1 cellular context compared by ENCODE assay signal in the genomic region with DNA sequence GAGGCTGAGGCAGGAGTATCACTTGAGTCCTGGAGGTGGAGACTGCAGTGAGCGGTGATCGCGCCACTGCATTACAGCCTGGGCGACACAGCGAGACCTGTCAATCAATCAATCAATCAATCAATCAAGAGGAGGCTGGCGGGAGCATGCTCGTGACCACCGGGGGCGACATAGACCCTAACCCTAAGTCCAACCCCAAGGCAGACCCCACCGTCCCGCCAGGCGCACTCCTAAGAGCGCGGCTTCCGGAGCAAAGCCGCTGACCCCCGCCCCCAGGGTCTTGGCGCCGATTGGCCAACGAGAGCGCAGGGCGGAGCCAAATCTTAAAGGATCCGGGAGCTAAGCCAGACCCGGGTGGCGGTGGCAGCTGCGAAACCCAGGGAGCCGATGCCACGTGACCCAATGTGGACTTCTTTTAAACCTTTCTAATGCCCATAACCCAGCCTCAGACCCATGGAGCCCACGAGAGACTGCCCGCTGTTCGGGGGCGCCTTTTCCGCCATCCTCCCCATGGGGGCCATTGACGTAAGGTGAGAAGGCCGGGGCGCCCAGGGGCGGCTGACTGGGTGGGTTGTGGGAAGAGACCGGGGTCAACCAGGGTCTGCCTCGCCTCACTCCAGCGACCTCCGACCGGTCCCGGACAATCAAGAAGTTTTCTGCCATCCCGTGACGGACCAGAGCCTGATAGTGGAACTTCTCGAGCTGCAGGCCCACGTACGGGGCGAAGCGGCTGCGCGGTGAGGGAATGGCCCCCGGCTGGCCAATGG.
TF ChIP-seq lines count a peak whose summit lies in the region.

A gene with protein sequence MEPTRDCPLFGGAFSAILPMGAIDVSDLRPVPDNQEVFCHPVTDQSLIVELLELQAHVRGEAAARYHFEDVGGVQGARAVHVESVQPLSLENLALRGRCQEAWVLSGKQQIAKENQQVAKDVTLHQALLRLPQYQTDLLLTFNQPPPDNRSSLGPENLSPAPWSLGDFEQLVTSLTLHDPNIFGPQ (plus strand): TSS at position 335 of the 767 bp plus-strand sequence. CDS start 119 bp downstream, at position 454.

TF ChIP-seq in HEK293, 187 proteins besides CTCF, POLR2A, EP300 and RAD21 (continued from another document and continues in another):
- TF ChIP-seq, protein P1, sequence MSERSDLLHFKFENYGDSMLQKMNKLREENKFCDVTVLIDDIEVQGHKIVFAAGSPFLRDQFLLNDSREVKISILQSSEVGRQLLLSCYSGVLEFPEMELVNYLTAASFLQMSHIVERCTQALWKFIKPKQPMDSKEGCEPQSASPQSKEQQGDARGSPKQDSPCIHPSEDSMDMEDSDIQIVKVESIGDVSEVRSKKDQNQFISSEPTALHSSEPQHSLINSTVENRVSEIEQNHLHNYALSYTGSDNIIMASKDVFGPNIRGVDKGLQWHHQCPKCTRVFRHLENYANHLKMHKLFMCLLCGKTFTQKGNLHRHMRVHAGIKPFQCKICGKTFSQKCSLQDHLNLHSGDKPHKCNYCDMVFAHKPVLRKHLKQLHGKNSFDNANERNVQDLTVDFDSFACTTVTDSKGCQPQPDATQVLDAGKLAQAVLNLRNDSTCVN (tag by site-specific recombination; optimal IDR thresholded peaks at IDR 0.05): peak; percentile 49
- TF ChIP-seq KLF7 (tag by site-specific recombination; IDR thresholded peaks at IDR 0.05; ENCODE audit: borderline replicate concordance): peak; percentile 31; the same call in 1 of the 2 replicates
- no peak for TF ChIP-seq ZSCAN23 (tag by site-specific recombination; IDR thresholded peaks at IDR 0.05)
- TF ChIP-seq SP3 (tag by site-specific recombination; IDR thresholded peaks at IDR 0.05): peak; percentile 80
- TF ChIP-seq, protein P2, sequence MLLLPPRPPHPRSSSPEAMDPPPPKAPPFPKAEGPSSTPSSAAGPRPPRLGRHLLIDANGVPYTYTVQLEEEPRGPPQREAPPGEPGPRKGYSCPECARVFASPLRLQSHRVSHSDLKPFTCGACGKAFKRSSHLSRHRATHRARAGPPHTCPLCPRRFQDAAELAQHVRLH (tag by site-specific recombination; IDR thresholded peaks at IDR 0.05): no peak
- TF ChIP-seq, protein P3, sequence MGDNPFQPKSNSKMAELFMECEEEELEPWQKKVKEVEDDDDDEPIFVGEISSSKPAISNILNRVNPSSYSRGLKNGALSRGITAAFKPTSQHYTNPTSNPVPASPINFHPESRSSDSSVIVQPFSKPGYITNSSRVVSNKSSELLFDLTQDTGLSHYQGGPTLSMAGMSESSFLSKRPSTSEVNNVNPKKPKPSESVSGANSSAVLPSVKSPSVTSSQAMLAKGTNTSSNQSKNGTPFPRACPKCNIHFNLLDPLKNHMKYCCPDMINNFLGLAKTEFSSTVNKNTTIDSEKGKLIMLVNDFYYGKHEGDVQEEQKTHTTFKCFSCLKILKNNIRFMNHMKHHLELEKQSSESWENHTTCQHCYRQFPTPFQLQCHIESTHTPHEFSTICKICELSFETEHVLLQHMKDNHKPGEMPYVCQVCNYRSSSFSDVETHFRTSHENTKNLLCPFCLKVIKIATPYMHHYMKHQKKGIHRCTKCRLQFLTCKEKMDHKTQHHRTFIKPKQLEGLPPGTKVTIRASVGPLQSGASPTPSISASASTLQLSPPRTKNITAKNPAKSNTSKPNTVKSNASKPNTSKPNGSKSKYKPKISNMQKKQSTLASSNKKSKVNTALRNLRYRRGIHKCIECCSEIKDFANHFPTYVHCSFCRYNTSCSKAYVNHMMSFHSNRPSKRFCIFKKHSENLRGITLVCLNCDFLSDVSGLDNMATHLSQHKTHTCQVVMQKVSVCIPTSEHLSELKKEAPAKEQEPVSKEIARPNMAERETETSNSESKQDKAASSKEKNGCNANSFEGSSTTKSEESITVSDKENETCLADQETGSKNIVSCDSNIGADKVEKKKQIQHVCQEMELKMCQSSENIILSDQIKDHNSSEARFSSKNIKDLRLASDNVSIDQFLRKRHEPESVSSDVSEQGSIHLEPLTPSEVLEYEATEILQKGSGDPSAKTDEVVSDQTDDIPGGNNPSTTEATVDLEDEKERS (tag by site-specific recombination; IDR thresholded peaks at IDR 0.05): no peak
- TF ChIP-seq ZNF555 (tag by site-specific recombination; conservative IDR thresholded peaks at IDR 0.05): no peak
- peak; percentile 81 for TF ChIP-seq SP7 (tag by site-specific recombination; IDR thresholded peaks at IDR 0.05)
- no peak for TF ChIP-seq SCRT2 (tag by site-specific recombination; IDR thresholded peaks at IDR 0.05)
- no peak for TF ChIP-seq IKZF3 (tag by site-specific recombination; IDR thresholded peaks at IDR 0.05)
- peak; percentile 37; the same call in 1 of the 2 replicates for TF ChIP-seq ZNF2 (tag by site-specific recombination; IDR thresholded peaks at IDR 0.05)
- TF ChIP-seq, protein P4, sequence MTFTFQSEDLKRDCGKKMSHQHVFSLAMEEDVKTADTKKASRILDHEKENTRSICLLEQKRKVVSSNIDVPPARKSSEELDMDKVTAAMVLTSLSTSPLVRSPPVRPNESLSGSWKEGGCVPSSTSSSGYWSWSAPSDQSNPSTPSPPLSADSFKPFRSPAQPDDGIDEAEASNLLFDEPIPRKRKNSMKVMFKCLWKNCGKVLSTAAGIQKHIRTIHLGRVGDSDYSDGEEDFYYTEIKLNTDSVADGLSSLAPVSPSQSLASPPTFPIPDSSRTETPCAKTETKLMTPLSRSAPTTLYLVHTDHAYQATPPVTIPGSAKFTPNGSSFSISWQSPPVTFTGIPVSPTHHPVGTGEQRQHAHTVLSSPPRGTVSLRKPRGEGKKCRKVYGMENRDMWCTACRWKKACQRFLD (tag by site-specific recombination; IDR thresholded peaks at IDR 0.05): no peak
- TF ChIP-seq EGR2 (tag by site-specific recombination; IDR thresholded peaks at IDR 0.05; ENCODE audit: low read depth): peak; percentile 61
- TF ChIP-seq, protein P5, sequence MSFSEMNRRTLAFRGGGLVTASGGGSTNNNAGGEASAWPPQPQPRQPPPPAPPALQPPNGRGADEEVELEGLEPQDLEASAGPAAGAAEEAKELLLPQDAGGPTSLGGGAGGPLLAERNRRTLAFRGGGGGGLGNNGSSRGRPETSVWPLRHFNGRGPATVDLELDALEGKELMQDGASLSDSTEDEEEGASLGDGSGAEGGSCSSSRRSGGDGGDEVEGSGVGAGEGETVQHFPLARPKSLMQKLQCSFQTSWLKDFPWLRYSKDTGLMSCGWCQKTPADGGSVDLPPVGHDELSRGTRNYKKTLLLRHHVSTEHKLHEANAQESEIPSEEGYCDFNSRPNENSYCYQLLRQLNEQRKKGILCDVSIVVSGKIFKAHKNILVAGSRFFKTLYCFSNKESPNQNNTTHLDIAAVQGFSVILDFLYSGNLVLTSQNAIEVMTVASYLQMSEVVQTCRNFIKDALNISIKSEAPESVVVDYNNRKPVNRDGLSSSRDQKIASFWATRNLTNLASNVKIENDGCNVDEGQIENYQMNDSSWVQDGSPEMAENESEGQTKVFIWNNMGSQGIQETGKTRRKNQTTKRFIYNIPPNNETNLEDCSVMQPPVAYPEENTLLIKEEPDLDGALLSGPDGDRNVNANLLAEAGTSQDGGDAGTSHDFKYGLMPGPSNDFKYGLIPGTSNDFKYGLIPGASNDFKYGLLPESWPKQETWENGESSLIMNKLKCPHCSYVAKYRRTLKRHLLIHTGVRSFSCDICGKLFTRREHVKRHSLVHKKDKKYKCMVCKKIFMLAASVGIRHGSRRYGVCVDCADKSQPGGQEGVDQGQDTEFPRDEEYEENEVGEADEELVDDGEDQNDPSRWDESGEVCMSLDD (tag by site-specific recombination; IDR thresholded peaks at IDR 0.05): peak; percentile 31; the same call in 1 of the 2 replicates
- peak; percentile 34; the same call in 1 of the 2 replicates for TF ChIP-seq ZBTB8A (tag by site-specific recombination; IDR thresholded peaks at IDR 0.05)
- no peak for TF ChIP-seq ZNF404 (tag by site-specific recombination; IDR thresholded peaks at IDR 0.05)
- TF ChIP-seq, protein P6, sequence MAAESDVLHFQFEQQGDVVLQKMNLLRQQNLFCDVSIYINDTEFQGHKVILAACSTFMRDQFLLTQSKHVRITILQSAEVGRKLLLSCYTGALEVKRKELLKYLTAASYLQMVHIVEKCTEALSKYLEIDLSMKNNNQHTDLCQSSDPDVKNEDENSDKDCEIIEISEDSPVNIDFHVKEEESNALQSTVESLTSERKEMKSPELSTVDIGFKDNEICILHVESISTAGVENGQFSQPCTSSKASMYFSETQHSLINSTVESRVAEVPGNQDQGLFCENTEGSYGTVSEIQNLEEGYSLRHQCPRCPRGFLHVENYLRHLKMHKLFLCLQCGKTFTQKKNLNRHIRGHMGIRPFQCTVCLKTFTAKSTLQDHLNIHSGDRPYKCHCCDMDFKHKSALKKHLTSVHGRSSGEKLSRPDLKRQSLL (tag by site-specific recombination; IDR thresholded peaks at IDR 0.05): peak; percentile 86
- no peak for TF ChIP-seq ZNF544 (tag by site-specific recombination; IDR thresholded peaks at IDR 0.05)
- TF ChIP-seq, protein P7, sequence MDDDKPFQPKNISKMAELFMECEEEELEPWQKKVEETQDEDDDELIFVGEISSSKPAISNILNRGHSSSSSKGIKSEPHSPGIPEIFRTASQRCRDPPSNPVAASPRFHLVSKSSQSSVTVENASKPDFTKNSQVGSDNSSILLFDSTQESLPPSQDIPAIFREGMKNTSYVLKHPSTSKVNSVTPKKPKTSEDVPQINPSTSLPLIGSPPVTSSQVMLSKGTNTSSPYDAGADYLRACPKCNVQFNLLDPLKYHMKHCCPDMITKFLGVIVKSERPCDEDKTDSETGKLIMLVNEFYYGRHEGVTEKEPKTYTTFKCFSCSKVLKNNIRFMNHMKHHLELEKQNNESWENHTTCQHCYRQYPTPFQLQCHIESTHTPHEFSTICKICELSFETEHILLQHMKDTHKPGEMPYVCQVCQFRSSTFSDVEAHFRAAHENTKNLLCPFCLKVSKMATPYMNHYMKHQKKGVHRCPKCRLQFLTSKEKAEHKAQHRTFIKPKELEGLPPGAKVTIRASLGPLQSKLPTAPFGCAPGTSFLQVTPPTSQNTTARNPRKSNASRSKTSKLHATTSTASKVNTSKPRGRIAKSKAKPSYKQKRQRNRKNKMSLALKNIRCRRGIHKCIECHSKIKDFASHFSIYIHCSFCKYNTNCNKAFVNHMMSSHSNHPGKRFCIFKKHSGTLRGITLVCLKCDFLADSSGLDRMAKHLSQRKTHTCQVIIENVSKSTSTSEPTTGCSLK (tag by site-specific recombination; IDR thresholded peaks at IDR 0.05): no peak
- no peak for TF ChIP-seq ZNF830 (tag by site-specific recombination; IDR thresholded peaks at IDR 0.05; ENCODE audit: low read depth)
- peak; percentile 64 for TF ChIP-seq ZXDB (tag by site-specific recombination; IDR thresholded peaks at IDR 0.05)
- TF ChIP-seq HOXC10 (CRISPR knock-in tag; IDR thresholded peaks at IDR 0.05): no peak
- TF ChIP-seq ZNF747 (tag by site-specific recombination; IDR thresholded peaks at IDR 0.05): no peak
- TF ChIP-seq ZNF777 (tag by site-specific recombination; IDR thresholded peaks at IDR 0.05; ENCODE audit: borderline replicate concordance): no peak
- TF ChIP-seq ZBTB17 (tag by site-specific recombination; IDR thresholded peaks at IDR 0.05): peak; percentile 91
- peak; percentile 45 for TF ChIP-seq KLF8 (tag by site-specific recombination; IDR thresholded peaks at IDR 0.05)
- TF ChIP-seq, protein P8, sequence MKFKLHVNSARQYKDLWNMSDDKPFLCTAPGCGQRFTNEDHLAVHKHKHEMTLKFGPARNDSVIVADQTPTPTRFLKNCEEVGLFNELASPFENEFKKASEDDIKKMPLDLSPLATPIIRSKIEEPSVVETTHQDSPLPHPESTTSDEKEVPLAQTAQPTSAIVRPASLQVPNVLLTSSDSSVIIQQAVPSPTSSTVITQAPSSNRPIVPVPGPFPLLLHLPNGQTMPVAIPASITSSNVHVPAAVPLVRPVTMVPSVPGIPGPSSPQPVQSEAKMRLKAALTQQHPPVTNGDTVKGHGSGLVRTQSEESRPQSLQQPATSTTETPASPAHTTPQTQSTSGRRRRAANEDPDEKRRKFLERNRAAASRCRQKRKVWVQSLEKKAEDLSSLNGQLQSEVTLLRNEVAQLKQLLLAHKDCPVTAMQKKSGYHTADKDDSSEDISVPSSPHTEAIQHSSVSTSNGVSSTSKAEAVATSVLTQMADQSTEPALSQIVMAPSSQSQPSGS (tag by site-specific recombination; IDR thresholded peaks at IDR 0.05; ENCODE audit: low read depth): no peak
- TF ChIP-seq KLF1 (tag by site-specific recombination; IDR thresholded peaks at IDR 0.05): peak; percentile 70; the same call in 1 of the 2 replicates
- peak; percentile 43; the same call in 1 of the 2 replicates for TF ChIP-seq WT1 (tag by site-specific recombination; IDR thresholded peaks at IDR 0.05)
- peak; percentile 61; the same call in 1 of the 2 replicates for TF ChIP-seq ZNF24 (tag by site-specific recombination; IDR thresholded peaks at IDR 0.05)
- no peak for TF ChIP-seq ZNF248 (tag by site-specific recombination; IDR thresholded peaks at IDR 0.05)
- TF ChIP-seq, protein P9, sequence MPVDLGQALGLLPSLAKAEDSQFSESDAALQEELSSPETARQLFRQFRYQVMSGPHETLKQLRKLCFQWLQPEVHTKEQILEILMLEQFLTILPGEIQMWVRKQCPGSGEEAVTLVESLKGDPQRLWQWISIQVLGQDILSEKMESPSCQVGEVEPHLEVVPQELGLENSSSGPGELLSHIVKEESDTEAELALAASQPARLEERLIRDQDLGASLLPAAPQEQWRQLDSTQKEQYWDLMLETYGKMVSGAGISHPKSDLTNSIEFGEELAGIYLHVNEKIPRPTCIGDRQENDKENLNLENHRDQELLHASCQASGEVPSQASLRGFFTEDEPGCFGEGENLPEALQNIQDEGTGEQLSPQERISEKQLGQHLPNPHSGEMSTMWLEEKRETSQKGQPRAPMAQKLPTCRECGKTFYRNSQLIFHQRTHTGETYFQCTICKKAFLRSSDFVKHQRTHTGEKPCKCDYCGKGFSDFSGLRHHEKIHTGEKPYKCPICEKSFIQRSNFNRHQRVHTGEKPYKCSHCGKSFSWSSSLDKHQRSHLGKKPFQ (tag by site-specific recombination; IDR thresholded peaks at IDR 0.05): no peak
- TF ChIP-seq, protein P10, sequence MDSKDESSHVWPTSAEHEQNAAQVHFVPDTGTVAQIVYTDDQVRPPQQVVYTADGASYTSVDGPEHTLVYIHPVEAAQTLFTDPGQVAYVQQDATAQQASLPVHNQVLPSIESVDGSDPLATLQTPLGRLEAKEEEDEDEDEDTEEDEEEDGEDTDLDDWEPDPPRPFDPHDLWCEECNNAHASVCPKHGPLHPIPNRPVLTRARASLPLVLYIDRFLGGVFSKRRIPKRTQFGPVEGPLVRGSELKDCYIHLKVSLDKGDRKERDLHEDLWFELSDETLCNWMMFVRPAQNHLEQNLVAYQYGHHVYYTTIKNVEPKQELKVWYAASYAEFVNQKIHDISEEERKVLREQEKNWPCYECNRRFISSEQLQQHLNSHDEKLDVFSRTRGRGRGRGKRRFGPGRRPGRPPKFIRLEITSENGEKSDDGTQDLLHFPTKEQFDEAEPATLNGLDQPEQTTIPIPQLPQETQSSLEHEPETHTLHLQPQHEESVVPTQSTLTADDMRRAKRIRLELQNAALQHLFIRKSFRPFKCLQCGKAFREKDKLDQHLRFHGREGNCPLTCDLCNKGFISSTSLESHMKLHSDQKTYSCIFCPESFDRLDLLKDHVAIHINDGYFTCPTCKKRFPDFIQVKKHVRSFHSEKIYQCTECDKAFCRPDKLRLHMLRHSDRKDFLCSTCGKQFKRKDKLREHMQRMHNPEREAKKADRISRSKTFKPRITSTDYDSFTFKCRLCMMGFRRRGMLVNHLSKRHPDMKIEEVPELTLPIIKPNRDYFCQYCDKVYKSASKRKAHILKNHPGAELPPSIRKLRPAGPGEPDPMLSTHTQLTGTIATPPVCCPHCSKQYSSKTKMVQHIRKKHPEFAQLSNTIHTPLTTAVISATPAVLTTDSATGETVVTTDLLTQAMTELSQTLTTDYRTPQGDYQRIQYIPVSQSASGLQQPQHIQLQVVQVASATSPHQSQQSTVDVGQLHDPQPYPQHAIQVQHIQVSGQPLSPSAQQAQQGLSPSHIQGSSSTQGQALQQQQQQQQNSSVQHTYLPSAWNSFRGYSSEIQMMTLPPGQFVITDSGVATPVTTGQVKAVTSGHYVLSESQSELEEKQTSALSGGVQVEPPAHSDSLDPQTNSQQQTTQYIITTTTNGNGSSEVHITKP (tag by site-specific recombination; IDR thresholded peaks at IDR 0.05): peak; percentile 79
- peak; percentile 17; the same call in 1 of the 2 replicates for TF ChIP-seq ZNF391 (tag by site-specific recombination; IDR thresholded peaks at IDR 0.05; ENCODE audit: borderline replicate concordance, low read depth)
